ENCODE assay signal across 8 cellular contexts in genomic region chr14:82710257-82710841, GRCh38.
A peak's percentile ranks its signal among the peaks of the same experiment; 100 is the strongest.
DNase-seq lines count a peak whose midpoint lies in the region; ATAC-seq and TF ChIP-seq lines count a peak whose summit lies in the region.

No MANE protein-coding gene starts in this region.

- H3K27ac ChIP-seq in hepatocyte: no peak overlapping the region

- DNase-seq in NK-92 treated with Interleukin-12 subunit alpha and Interleukin-12 subunit beta, amount 100 ng/mL, for 24 hours (lab: John Stamatoyannopoulos, UW): peak; percentile 11
- DNase-seq in NK-92 (lab: John Stamatoyannopoulos, UW; ENCODE audit: unreplicated experiment) (no peak), NCI-H1694 treated with DMSO at 0.1 percent for 48 hours (lab: John Stamatoyannopoulos, UW) (peak; percentile 33), hepatocyte (ENCODE audit: low spot score) (peak; percentile 81)
- peak; percentile 8 for DNase-seq in activated T-helper 2 cell treated with anti-CD3 and anti-CD28 coated beads, Interferon-gamma antibody, Interleukin-2, Interleukin-4, amounts not matched to agents 10 μg/mL and 5 μg/mL and 100 μg/mL, durations not matched to agents 14 hours and 24 hours and 36 hours (ENCODE audit: low spot score)
- DNase-seq in stimulated activated CD4-positive, alpha-beta T cell treated with anti-CD3 and anti-CD28 coated beads, Interleukin-15, amount 100 ng/mL, for 24 hours: peak; percentile 53

- no peak overlapping the region for H2AFZ ChIP-seq in hepatocyte

- H3K36me3 ChIP-seq in hepatocyte (replicated peaks; ENCODE audit: insufficient read depth, low read depth): no peaks in the 10 kb centered on the region

- no peaks in the 10 kb centered on the region for H3K9me3 Mint-ChIP-seq in activated T-helper 2 cell treated with anti-CD3 and anti-CD28 coated beads, Interferon-gamma antibody, Interleukin-2, Interleukin-4, amounts not matched to agents 10 μg/mL and 5 μg/mL and 100 μg/mL, durations not matched to agents 14 hours and 24 hours and 36 hours

- no peaks in the 10 kb centered on the region for H3K4me1 ChIP-seq in hepatocyte (ENCODE audit: insufficient read depth)

- H3K79me2 ChIP-seq in hepatocyte: no peaks in the 10 kb centered on the region

- ATAC-seq in GM21576 (IDR thresholded peaks at IDR 0.05; ENCODE audit: unreplicated experiment) (peak; percentile 47), HG03521 (IDR thresholded peaks at IDR 0.05; ENCODE audit: unreplicated experiment) (no peak)

- no peaks in the 10 kb centered on the region for H3K9me3 ChIP-seq in hepatocyte (ENCODE audit: low read depth)

- no peak overlapping the region for H3K4me3 Mint-ChIP-seq in activated T-helper 2 cell treated with anti-CD3 and anti-CD28 coated beads, Interferon-gamma antibody, Interleukin-2, Interleukin-4, amounts not matched to agents 10 μg/mL and 5 μg/mL and 100 μg/mL, durations not matched to agents 14 hours and 24 hours and 36 hours (ENCODE audit: low read depth)

- H4K20me1 ChIP-seq in hepatocyte (ENCODE audit: insufficient read depth, poor library complexity, severe bottlenecking): no peaks in the 10 kb centered on the region

- H3K36me3 Mint-ChIP-seq in activated T-helper 2 cell treated with anti-CD3 and anti-CD28 coated beads, Interferon-gamma antibody, Interleukin-2, Interleukin-4, amounts not matched to agents 10 μg/mL and 5 μg/mL and 100 μg/mL, durations not matched to agents 14 hours and 24 hours and 36 hours (ENCODE audit: low read depth): no peaks in the 10 kb centered on the region

- intact Hi-C loops in activated T-helper 2 cell treated with anti-CD3 and anti-CD28 coated beads, Interferon-gamma antibody, Interleukin-2, Interleukin-4, amounts not matched to agents 10 μg/mL and 5 μg/mL and 100 μg/mL, durations not matched to agents 14 hours and 24 hours and 36 hours (cut with micrococcal nuclease): no loop called here

- no peak overlapping the region for H3K27ac Mint-ChIP-seq in activated T-helper 2 cell treated with anti-CD3 and anti-CD28 coated beads, Interferon-gamma antibody, Interleukin-2, Interleukin-4, amounts not matched to agents 10 μg/mL and 5 μg/mL and 100 μg/mL, durations not matched to agents 14 hours and 24 hours and 36 hours

- H3K27me3 ChIP-seq in hepatocyte: no peaks in the 10 kb centered on the region

- H3K4me1 Mint-ChIP-seq in activated T-helper 2 cell treated with anti-CD3 and anti-CD28 coated beads, Interferon-gamma antibody, Interleukin-2, Interleukin-4, amounts not matched to agents 10 μg/mL and 5 μg/mL and 100 μg/mL, durations not matched to agents 14 hours and 24 hours and 36 hours (ENCODE audit: low read depth): no peaks in the 10 kb centered on the region

- no peak overlapping the region for H3K4me2 ChIP-seq in hepatocyte

- peak; percentile 68 for TF ChIP-seq CTCF in hepatocyte (IDR thresholded peaks at IDR 0.05; ENCODE audit: poor library complexity)

- no peaks in the 10 kb centered on the region for H3K27me3 Mint-ChIP-seq in activated T-helper 2 cell treated with anti-CD3 and anti-CD28 coated beads, Interferon-gamma antibody, Interleukin-2, Interleukin-4, amounts not matched to agents 10 μg/mL and 5 μg/mL and 100 μg/mL, durations not matched to agents 14 hours and 24 hours and 36 hours (ENCODE audit: low read depth)

- 34% methylated on average over 4 of the region's 4 CpGs for WGBS in hepatocyte (ENCODE audit: low lambda C conversion rate, missing lambda C conversion rate)

- no peak overlapping the region for H3K4me3 ChIP-seq in hepatocyte

- no peaks in the 10 kb centered on the region for H3K9me2 ChIP-seq in hepatocyte (replicated peaks; ENCODE audit: insufficient read depth)
